1 cellular context compared by ENCODE assay signal in the genomic region with DNA sequence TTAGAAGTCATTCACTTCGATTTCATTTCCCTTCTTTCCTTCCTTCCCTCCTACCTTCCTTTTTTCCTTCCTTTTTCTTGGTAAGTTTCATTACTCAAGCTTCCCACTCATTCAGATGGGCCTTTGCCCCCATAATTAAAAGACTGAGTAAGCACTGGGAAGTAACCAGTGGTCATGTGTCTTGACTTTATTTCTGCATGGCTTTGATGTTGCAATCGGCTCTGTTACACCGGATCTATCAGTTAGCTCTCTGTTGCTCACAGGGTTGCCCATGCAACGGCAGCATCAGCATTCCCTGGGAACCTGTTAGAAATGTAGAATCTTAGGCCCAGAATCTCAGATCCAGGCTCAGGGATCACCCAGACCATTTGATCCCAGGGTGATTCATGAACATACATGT.
TF ChIP-seq lines count a peak whose summit lies in the region.

No MANE protein-coding gene starts in this region.

TF ChIP-seq in HepG2, 621 proteins besides CTCF, POLR2A, EP300 and RAD21:
- no peak for TF ChIP-seq TBL1XR1 (IDR thresholded peaks at IDR 0.05; ENCODE audit: borderline replicate concordance, low read length, partially characterized antibody)
- 0 out of 2 replicates have a peak, but pooled peaks have one; percentile 22 for TF ChIP-seq CEBPG (CRISPR knock-in tag; IDR thresholded peaks at IDR 0.05)
- peak; percentile 69; the same call in 1 of the 2 replicates for TF ChIP-seq CEBPB (IDR thresholded peaks at IDR 0.05; ENCODE audit: borderline replicate concordance, low read depth, low read length)
- TF ChIP-seq PHF8 (CRISPR knock-in tag; IDR thresholded peaks at IDR 0.05), result no peak
- no peak for TF ChIP-seq MED13 (CRISPR knock-in tag; IDR thresholded peaks at IDR 0.05)
